Comparison of ENCODE assay signal across 8 cellular contexts in genomic region chr5:43038523-43038989, GRCh38. TPM values are rescaled to one million over a fixed set of nuclear protein-coding genes. Genes with fewer than 3 reads are reported as not detected.
DNase-seq lines count a peak whose midpoint lies in the region; ATAC-seq, FAIRE-seq and TF ChIP-seq lines count a peak whose summit lies in the region.

No MANE protein-coding gene starts in this region.

- TF ChIP-seq CTCF in HFFc6 (IDR thresholded peaks at IDR 0.05) = no peak

- H3K4me1 ChIP-seq in esophagus (ENCODE audit: control insufficient read depth in 2 of 2, insufficient read depth in 2 of 2, low read length in 1 of 2) = peaks cover 0 to 5% of the 10 kb centered on the region in 2 donors

- H3K36me3 ChIP-seq in esophagus (ENCODE audit: control insufficient read depth in 2 of 2, insufficient read depth in 2 of 2, low read length in 1 of 2) = no peaks in the 10 kb centered on the region

- ATAC-seq in HG02981 (IDR thresholded peaks at IDR 0.05; ENCODE audit: unreplicated experiment) (no peak), HG03442 (IDR thresholded peaks at IDR 0.05; ENCODE audit: unreplicated experiment) (no peak)

- FAIRE-seq in HTR-8/SVneo (lab: Jason Lieb, UNC) = no peak

- H3K36me3 Mint-ChIP-seq in HFFc6 (ENCODE audit: low read depth) = peaks cover 40% of the 10 kb centered on the region

- 42 to 48% methylated on average over 16 of the region's 16 CpGs for WGBS in esophagus, 2 donors

- H3K9me3 Mint-ChIP-seq in HFFc6 = peaks cover 5% of the 10 kb centered on the region

- H3K27me3 ChIP-seq in esophagus (ENCODE audit: control insufficient read depth in 1 of 2, insufficient read depth in 2 of 2, low read length in 2 of 2) = peaks cover 0 to 2% of the 10 kb centered on the region in 2 donors

- peak overlapping the region; percentile 81; the same call in 1 of the 2 replicates for H3K4me3 Mint-ChIP-seq in HFFc6

- H3K4me3 ChIP-seq in esophagus (ENCODE audit: low read depth in 1 of 2, low read length in 2 of 2) = peak overlapping the region in 1 of 2 donors; percentile 51

- H3K27me3 Mint-ChIP-seq in HFFc6 (ENCODE audit: insufficient read depth) = peaks cover 1% of the 10 kb centered on the region

- H3K9me3 ChIP-seq in esophagus (ENCODE audit: control insufficient read depth in 2 of 2, insufficient read depth in 1 of 2, low read depth in 1 of 2, low read length in 1 of 2) = peaks cover 0 to 6% of the 10 kb centered on the region in 2 donors

- no peak for DNase-seq in HFFc6
- DNase-seq in activated CD4-positive, alpha-beta T cell treated with anti-CD3 and anti-CD28 coated beads for 1 hour = peak; percentile 22
- peak; percentile 39 to 45 for DNase-seq in stimulated activated CD4-positive, alpha-beta T cell treated with anti-CD3 and anti-CD28 coated beads, Interleukin-2, amount 100 ng/mL, for 24 hours
- no peak for DNase-seq in NOMO-1 (lab: John Stamatoyannopoulos, UW; ENCODE audit: unreplicated experiment in 2 of 2)
- DNase-seq in HTR-8/SVneo (ENCODE audit: insufficient read length, low spot score) = no peak

- peaks cover 72% of the 10 kb centered on the region for H3K4me1 Mint-ChIP-seq in HFFc6 (ENCODE audit: low read depth)

- peak overlapping the region; percentile 40 to 73 for H3K27ac ChIP-seq in esophagus (ENCODE audit: low read depth in 2 of 2, low read length in 1 of 2)

- peak overlapping the region; percentile 26; the same call in 1 of the 2 replicates for H3K27ac Mint-ChIP-seq in HFFc6

RNA-seq across cellular contexts. Expression of gene ANXA2R, which starts 1.6 kb away (rescaled TPM):
- 1 to 10 TPM in 3 of 6 experiments, under 1 TPM in 3; 0.85 to 1.5 (median 1.1) TPM for total RNA-seq in HFFc6 (2021; fragmentation: NEBNext Ultra II Directional; extraction: Animal tissue kit (Norgen Biotek cat#: 25700))
- polyA plus RNA-seq in esophagus = 1 to 10 TPM; 2.3 to 2.4 TPM

Comparison
In these comparisons a context has a peak if more than half of its experiments do, and no peak if none do; other contexts are left out.
1. DNase-seq: peak in activated CD4-positive, alpha-beta T cell treated with anti-CD3 and anti-CD28 coated beads for 1 hour (single experiment) and stimulated activated CD4-positive, alpha-beta T cell treated with anti-CD3 and anti-CD28 coated beads, Interleukin-2, amount 100 ng/mL, for 24 hours (2 of 2); none in HFFc6 (single experiment), NOMO-1 (0 of 2) and HTR-8/SVneo (single experiment).